In the genomic region with DNA sequence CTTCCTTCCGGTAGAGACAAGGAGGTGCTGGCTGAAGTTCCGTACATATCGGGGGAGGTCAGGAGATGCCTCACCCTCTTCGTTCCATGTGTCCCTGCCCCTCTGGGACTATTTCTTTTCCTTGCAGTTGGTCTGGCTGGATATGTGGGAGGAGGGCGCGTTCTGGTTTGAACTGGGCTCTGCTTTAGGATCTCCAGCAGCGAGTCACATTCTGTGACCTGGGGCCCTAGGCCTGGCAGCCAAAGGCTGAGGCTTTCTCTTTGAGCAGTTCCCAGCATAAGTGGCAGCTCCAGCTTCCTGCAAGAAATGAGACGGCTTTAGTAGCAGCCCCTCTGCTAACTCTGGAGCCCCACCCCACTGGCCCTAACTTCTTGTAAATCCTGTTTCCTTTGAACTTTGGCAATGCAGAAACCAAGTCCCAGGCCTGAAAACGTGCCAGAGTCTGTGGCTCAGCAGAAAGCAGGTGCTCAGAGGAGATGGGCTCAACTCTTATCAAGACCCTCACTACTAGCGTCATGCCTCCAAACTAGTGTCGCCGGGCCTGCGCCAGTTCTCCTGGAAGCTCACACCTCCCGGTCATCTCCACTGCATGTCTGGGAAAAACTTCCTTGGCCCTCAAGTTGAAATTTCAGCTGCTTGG, we compare ENCODE assay signal across 19 cellular contexts.
DNase-seq lines count a peak whose midpoint lies in the region; ATAC-seq and TF ChIP-seq lines count a peak whose summit lies in the region.
"Had no signal": no experiment of that assay in that cellular context is flagged by ENCODE, and none has a peak within 500 bp of the region (broad histone marks: within the 10 kb centered on the region; RNA-seq: fewer than 3 reads in every experiment).

No MANE protein-coding gene starts in this region.

- no peak overlapping the region for H3K14ac ChIP-seq in neuronal stem cell (ENCODE audit: low read length)

- no peak overlapping the region for H4K8ac ChIP-seq in neuronal stem cell (ENCODE audit: low read depth, low read length)

- no peak for ATAC-seq in GM18502 (IDR thresholded peaks at IDR 0.05; ENCODE audit: poor library complexity, unreplicated experiment)
- ATAC-seq: activated naive CD8-positive, alpha-beta T cell treated with anti-CD3 and anti-CD28 coated beads, Interleukin-2, amount 50 U/mL, for 24 hours; esophagus mucosa; HCT116 had no signal

- no peak overlapping the region for H2AK5ac ChIP-seq in neuronal stem cell (ENCODE audit: low read depth, low read length)

- no peak overlapping the region for H2BK15ac ChIP-seq in neuronal stem cell (ENCODE audit: low read length)

- DNase-seq in BE2C, result peak; percentile 23
- peak; percentile 85 for DNase-seq in ELF-1 (ENCODE audit: low read depth, low spot score)
- DNase-seq in ecto neural progenitor cell (ENCODE audit: low spot score), result peak; percentile 45
- no peak for DNase-seq in neuronal stem cell (ENCODE audit: low spot score)
- DNase-seq in T-helper 9 cell, result no peak
- DNase-seq in NCI-H2107 treated with DMSO at 0.1 percent for 48 hours (lab: John Stamatoyannopoulos, UW; ENCODE audit: unreplicated experiment), result no peak
- DNase-seq in NCI-H2227 (lab: John Stamatoyannopoulos, UW; ENCODE audit: unreplicated experiment), result no peak
- DNase-seq: activated CD4-positive, alpha-beta memory T cell treated with anti-CD3 and anti-CD28 coated beads, Interleukin-2, amount 10 ng/mL, durations not matched to agents 7 days and 5 days; activated naive CD8-positive, alpha-beta T cell treated with anti-CD3 and anti-CD28 coated beads, Interleukin-2, amount 50 U/mL, for 24 hours; Caco-2; immature natural killer cell; NCI-H2081 treated with DMSO at 0.1 percent for 48 hours; NCI-H524 treated with DMSO at 0.1 percent for 48 hours; SHP77; sigmoid colon had no signal

- no peak overlapping the region for H3K23ac ChIP-seq in neuronal stem cell (ENCODE audit: low read depth, low read length, poor library complexity)

- no peak overlapping the region for H2BK12ac ChIP-seq in neuronal stem cell (ENCODE audit: low read length)

- no peak overlapping the region for H2BK5ac ChIP-seq in neuronal stem cell (ENCODE audit: low read length)

- no CpG with 5 or more reads among the region's 14 CpGs for WGBS in neuronal stem cell (ENCODE audit: extremely low coverage in 2 of 2, insufficient read length in 2 of 2, insufficient replicate concordance in 1 of 2), 2 donors

- no peak overlapping the region for H3K4ac ChIP-seq in neuronal stem cell (ENCODE audit: low read length)

- no peaks in the 10 kb centered on the region for H3K36me3 ChIP-seq in BE2C
- no peaks in the 10 kb centered on the region for H3K36me3 ChIP-seq in neuronal stem cell (replicated peaks in 1 of 2; ENCODE audit: control insufficient read depth in 2 of 2, insufficient read depth in 2 of 2, low read length in 2 of 2)
- H3K36me3 ChIP-seq: sigmoid colon had no signal

- no peaks in the 10 kb centered on the region for H3K79me1 ChIP-seq in neuronal stem cell (ENCODE audit: low read depth, low read length)

- no peak overlapping the region for H3K9ac ChIP-seq in neuronal stem cell (ENCODE audit: low read depth, low read length, poor library complexity)

- H3K18ac ChIP-seq in neuronal stem cell (ENCODE audit: low read length), result no peak overlapping the region

- H2BK120ac ChIP-seq in neuronal stem cell (ENCODE audit: low read depth, low read length), result no peak overlapping the region

- no peak overlapping the region for H3K4me2 ChIP-seq in neuronal stem cell (ENCODE audit: insufficient read depth, low read length, poor library complexity, severe bottlenecking)

- H3K27ac ChIP-seq in neuronal stem cell (replicated peaks; ENCODE audit: low read length), result no peak overlapping the region
- H3K27ac ChIP-seq: HL-60 had no signal

- peak overlapping the region; percentile 32 for H2AFZ ChIP-seq in neuronal stem cell (ENCODE audit: low read length)

- H3K9me3 ChIP-seq in BE2C (no peaks in the 10 kb centered on the region), neuronal stem cell (replicated peaks in 1 of 2; ENCODE audit: control insufficient read depth in 2 of 2, insufficient read depth in 1 of 2, low read depth in 1 of 2, low read length in 2 of 2) (peaks cover 0 to 2% of the 10 kb centered on the region in 2 donors)
- H3K9me3 ChIP-seq: Caco-2, sigmoid colon had no signal

- H3K27me3 ChIP-seq in BE2C, result no peaks in the 10 kb centered on the region
- H3K27me3 ChIP-seq in neuronal stem cell (ENCODE audit: control insufficient read depth in 3 of 3, insufficient read depth in 3 of 3, low read depth in 1 of 3, low read length in 3 of 3), result no peaks in the 10 kb centered on the region
- H3K27me3 ChIP-seq: sigmoid colon had no signal

- H4K91ac ChIP-seq in neuronal stem cell (ENCODE audit: low read depth, low read length, poor library complexity), result no peak overlapping the region

- H3K4me3 ChIP-seq in BE2C (ENCODE audit: low read depth, low read length) (no peak overlapping the region), neuronal stem cell (ENCODE audit: low read length in 2 of 2) (no peak overlapping the region)
- H3K4me3 ChIP-seq: sigmoid colon had no signal

- no peak for TF ChIP-seq CTCF in BE2C (IDR thresholded peaks at IDR 0.05; ENCODE audit: low read depth, low read length)

- H3K4me1 ChIP-seq in BE2C, result peaks cover 35% of the 10 kb centered on the region
- H3K4me1 ChIP-seq in neuronal stem cell (ENCODE audit: control insufficient read depth in 2 of 2, insufficient read depth in 1 of 2, low read depth in 1 of 2, low read length in 2 of 2), result peaks cover 12 to 19% of the 10 kb centered on the region in 2 donors
- H3K4me1 ChIP-seq: Caco-2 had no signal

Comparison
In these comparisons a context has a peak if more than half of its experiments do, and no peak if none do; other contexts are left out.
1. DNase-seq: peak in BE2C (single experiment), ELF-1 (single experiment) and ecto neural progenitor cell (single experiment); none in neuronal stem cell (single experiment), T-helper 9 cell (single experiment), NCI-H2107 treated with DMSO at 0.1 percent for 48 hours (single experiment) and NCI-H2227 (single experiment).